10 cellular contexts compared by ENCODE assay signal in the genomic region with DNA sequence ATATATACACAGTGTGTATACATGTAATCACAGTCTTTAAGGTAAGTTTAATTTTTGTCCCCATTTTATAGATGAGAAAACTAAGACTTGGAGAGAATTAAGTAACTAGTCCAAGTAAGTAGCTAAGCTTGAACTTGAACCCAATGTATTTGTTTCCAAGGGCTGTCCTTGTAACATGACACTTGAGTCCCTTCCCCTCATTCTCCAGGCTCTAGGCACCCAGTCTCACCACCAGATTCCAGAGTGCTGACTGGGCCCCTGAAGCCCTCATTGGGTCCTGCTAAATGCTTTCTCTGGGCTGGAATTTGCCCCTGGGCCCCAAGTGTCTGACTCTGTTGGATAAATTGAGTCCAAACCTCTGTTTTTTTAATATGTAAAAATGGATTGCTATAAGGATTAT. TPM values are rescaled to one million over a fixed set of nuclear protein-coding genes. Genes with fewer than 3 reads are reported as not detected.
DNase-seq lines count a peak whose midpoint lies in the region; ATAC-seq and TF ChIP-seq lines count a peak whose summit lies in the region.
"Had no signal": no experiment of that assay in that cellular context is flagged by ENCODE, and none has a peak within 500 bp of the region (broad histone marks: within the 10 kb centered on the region; RNA-seq: fewer than 3 reads in every experiment).

No MANE protein-coding gene starts in this region.

- H3K9ac ChIP-seq in smooth muscle cell (ENCODE audit: low read depth) = no peak overlapping the region

- H3K36me3 ChIP-seq in smooth muscle cell (ENCODE audit: low read depth) = no peaks in the 10 kb centered on the region

- no peaks in the 10 kb centered on the region for H3K9me3 ChIP-seq in smooth muscle cell (replicated peaks; ENCODE audit: low read depth)
- H3K9me3 ChIP-seq: testis had no signal

- H3K27me3 ChIP-seq in smooth muscle cell (ENCODE audit: low read depth) = no peaks in the 10 kb centered on the region
- H3K27me3 ChIP-seq: testis had no signal

- no peak overlapping the region for H2AFZ ChIP-seq in smooth muscle cell (ENCODE audit: low read depth)

- no peak for ATAC-seq in GM21825 (IDR thresholded peaks at IDR 0.05; ENCODE audit: unreplicated experiment)

- DNase-seq in HCEC 1CT (peak; percentile 91), SW 1271 (lab: John Stamatoyannopoulos, UW) (peak; percentile 14 to 50), fibroblast of villous mesenchyme (ENCODE audit: low read depth) (peak; percentile 61), smooth muscle cell (lab: John Stamatoyannopoulos, UW; ENCODE audit: unreplicated experiment) (no peak), NCI-H2171 treated with DMSO at 0.1 percent for 48 hours (lab: John Stamatoyannopoulos, UW) (no peak), NCI-H2196 treated with DMSO at 0.1 percent for 48 hours (lab: John Stamatoyannopoulos, UW; ENCODE audit: unreplicated experiment) (no peak)
- DNase-seq: caudate nucleus; stimulated activated CD4-positive, alpha-beta T cell treated with anti-CD3 and anti-CD28 coated beads, Interleukin-4, amount 100 ng/mL, for 4 hours; testis had no signal

- no peak for TF ChIP-seq CTCF in fibroblast of villous mesenchyme (IDR thresholded peaks at IDR 0.05; ENCODE audit: insufficient read depth, low read depth, low read length)
- TF ChIP-seq CTCF in smooth muscle cell (IDR thresholded peaks at IDR 0.05; ENCODE audit: borderline replicate concordance, insufficient read depth, poor library complexity, severe bottlenecking) = no peak

- peak overlapping the region; percentile 10 for H3K27ac ChIP-seq in smooth muscle cell (ENCODE audit: low read depth)
- H3K27ac ChIP-seq: testis had no signal

- H3K4me2 ChIP-seq in smooth muscle cell = peak overlapping the region; percentile 40

- H4K20me1 ChIP-seq in smooth muscle cell (ENCODE audit: low read depth) = no peaks in the 10 kb centered on the region

- H3K4me3 ChIP-seq in fibroblast of villous mesenchyme (ENCODE audit: low read depth, low read length) = no peak overlapping the region
- H3K4me3 ChIP-seq in smooth muscle cell = no peak overlapping the region
- H3K4me3 ChIP-seq: testis had no signal

- no peaks in the 10 kb centered on the region for H3K79me2 ChIP-seq in smooth muscle cell (ENCODE audit: low read depth)

- peaks cover 29% of the 10 kb centered on the region for H3K4me1 ChIP-seq in smooth muscle cell (ENCODE audit: low read depth)

- H3F3A ChIP-seq in smooth muscle cell (ENCODE audit: low read depth) = peaks cover 10% of the 10 kb centered on the region

RNA-seq across cellular contexts. Expression of gene ADM, which starts 45.5 kb away (rescaled TPM):
- 536 and 925 TPM in 2 replicates for total RNA-seq in fibroblast of villous mesenchyme
- 53.0 and 55.8 TPM in 2 replicates for total RNA-seq in smooth muscle cell
- polyA plus RNA-seq in smooth muscle cell = 47.6 and 88.3 TPM in 2 replicates

RNA-seq across cellular contexts. Expression of gene SBF2, which starts 56.3 kb away (rescaled TPM):
- 35.0 and 41.6 TPM in 2 replicates for total RNA-seq in fibroblast of villous mesenchyme
- total RNA-seq in smooth muscle cell = 62.5 and 80.7 TPM in 2 replicates
- 19.0 and 25.7 TPM in 2 replicates for polyA plus RNA-seq in smooth muscle cell

Comparison
In these comparisons a context has a peak if more than half of its experiments do, and no peak if none do; other contexts are left out.
1. DNase-seq: peak in HCEC 1CT (single experiment), SW 1271 (2 of 2) and fibroblast of villous mesenchyme (single experiment); none in smooth muscle cell (single experiment), NCI-H2171 treated with DMSO at 0.1 percent for 48 hours (single experiment) and NCI-H2196 treated with DMSO at 0.1 percent for 48 hours (single experiment).